Comparison of ENCODE assay signal across 29 cellular contexts in genomic region chr21:42811960-42812359, GRCh38.
DNase-seq lines count a peak whose midpoint lies in the region; ATAC-seq and TF ChIP-seq lines count a peak whose summit lies in the region.
"Had no signal": no experiment of that assay in that cellular context is flagged by ENCODE, and none has a peak within 500 bp of the region (broad histone marks: within the 10 kb centered on the region; RNA-seq: fewer than 3 reads in every experiment).

No MANE protein-coding gene starts in this region.

- CTCF ChIA-PET in Calu3 (lab: Charles Lee), result no interaction called here

- TF ChIP-seq POLR2A in spleen (IDR thresholded peaks at IDR 0.05) (no peak), Peyer's patch (IDR thresholded peaks at IDR 0.05) (no peak)

- WGBS in spleen, 5 donors, result 56 to 68% (median 65%) methylated on average over 6 of the region's 6 CpGs

- H3K4me1 ChIP-seq in colonic mucosa, result no peaks in the 10 kb centered on the region
- H3K4me1 ChIP-seq in spleen, result peaks cover 0 to 8% (median 0%) of the 10 kb centered on the region in 6 donors
- peaks cover 0 to 5% (median 0%) of the 10 kb centered on the region in 4 donors for H3K4me1 ChIP-seq in Peyer's patch
- H3K4me1 ChIP-seq: A549, gastrocnemius medialis, upper lobe of right lung had no signal

- intact Hi-C loops in Calu3 (cut with micrococcal nuclease; ENCODE audit: unreplicated experiment), result no loop called here
- intact Hi-C loops in colonic mucosa (cut with DNase I), result loop anchor here (10.0 kb wide), 2 partner anchors 77 to 157 kb away; partner anchors contain the start of gene PDE9A
- intact Hi-C loops in left colon (cut with DNase I, micrococcal nuclease), result no loop called here
- intact Hi-C loops in spleen (cut with DNase I; ENCODE audit: low total_unique reads), result no loop called here

- H3K36me3 ChIP-seq in colonic mucosa, result no peaks in the 10 kb centered on the region
- H3K36me3 ChIP-seq in spleen, result no peaks in the 10 kb centered on the region
- no peaks in the 10 kb centered on the region for H3K36me3 ChIP-seq in Peyer's patch
- H3K36me3 ChIP-seq: gastrocnemius medialis, upper lobe of right lung had no signal

- H3K36me3 Mint-ChIP-seq in Calu3 (ENCODE audit: insufficient read depth, unreplicated experiment) (no peaks in the 10 kb centered on the region), progenitor cell of endocrine pancreas (ENCODE audit: insufficient read depth) (peaks cover 7% of the 10 kb centered on the region)
- H3K36me3 Mint-ChIP-seq: stimulated activated memory B cell treated with anti-CD40 and anti-IgM and Interleukin-4, amounts not matched to agents 10 μg/mL and 1 μg/mL and 100 μg/mL, for 72 hours had no signal

- no peaks in the 10 kb centered on the region for H3K9me3 ChIP-seq in colonic mucosa
- peaks cover 0 to 20% (median 5%) of the 10 kb centered on the region in 8 donors for H3K9me3 ChIP-seq in spleen
- no peaks in the 10 kb centered on the region for H3K9me3 ChIP-seq in Peyer's patch
- H3K9me3 ChIP-seq: gastrocnemius medialis, upper lobe of right lung had no signal

- H3K9me3 Mint-ChIP-seq in Calu3 (ENCODE audit: low read depth, unreplicated experiment), result no peaks in the 10 kb centered on the region
- H3K9me3 Mint-ChIP-seq in progenitor cell of endocrine pancreas (ENCODE audit: low read depth), result peaks cover 15% of the 10 kb centered on the region
- H3K9me3 Mint-ChIP-seq: CD4-positive, alpha-beta T cell; effector memory CD8-positive, alpha-beta T cell; stimulated activated memory B cell treated with anti-CD40 and anti-IgM and Interleukin-4, amounts not matched to agents 10 μg/mL and 1 μg/mL and 100 μg/mL, for 72 hours had no signal

- TF ChIP-seq CTCF in Calu3 (IDR thresholded peaks at IDR 0.05; ENCODE audit: unreplicated experiment) (no peak), colonic mucosa (IDR thresholded peaks at IDR 0.05) (no peak), progenitor cell of endocrine pancreas (IDR thresholded peaks at IDR 0.05; ENCODE audit: unreplicated experiment) (no peak), spleen (IDR thresholded peaks at IDR 0.05 in 8 of 11, conservative IDR thresholded peaks at IDR 0.05 in 3 of 11) (no peak), Peyer's patch (IDR thresholded peaks at IDR 0.05) (no peak)

- H3K27me3 ChIP-seq in colonic mucosa (no peaks in the 10 kb centered on the region), spleen (replicated peaks in 1 of 7) (peaks cover 0 to 14% (median 0%) of the 10 kb centered on the region in 7 donors), Peyer's patch (no peaks in the 10 kb centered on the region)
- H3K27me3 ChIP-seq: neural progenitor cell, upper lobe of right lung had no signal

- ATAC-seq in left colon, result peak; percentile 22
- ATAC-seq: A549; activated naive CD4-positive, alpha-beta T cell treated with anti-CD3 and anti-CD28 coated beads, Interleukin-2, amount 50 U/mL, for 72 hours; effector memory CD8-positive, alpha-beta T cell; gastrocnemius medialis; Panc1; stimulated activated memory B cell treated with anti-CD40 and anti-IgM and Interleukin-4, amounts not matched to agents 10 μg/mL and 1 μg/mL and 100 μg/mL, for 72 hours; upper lobe of right lung had no signal

- no TSS peak for BruUV-seq in Calu3 (replicated peaks; lab: Mats Ljungman, UMichigan)

- no peaks in the 10 kb centered on the region for H3K27me3 Mint-ChIP-seq in Calu3 (ENCODE audit: unreplicated experiment)
- H3K27me3 Mint-ChIP-seq in progenitor cell of endocrine pancreas, result no peaks in the 10 kb centered on the region
- H3K27me3 Mint-ChIP-seq: CD4-positive, alpha-beta T cell had no signal

- peaks cover 17% of the 10 kb centered on the region for H3K4me1 Mint-ChIP-seq in Calu3 (ENCODE audit: low read depth, unreplicated experiment)
- H3K4me1 Mint-ChIP-seq in progenitor cell of endocrine pancreas (ENCODE audit: low read depth), result peaks cover 23% of the 10 kb centered on the region
- H3K4me1 Mint-ChIP-seq: activated CD4-positive, alpha-beta memory T cell treated with anti-CD3 and anti-CD28 coated beads, Interleukin-2, amount 10 ng/mL, durations not matched to agents 7 days and 5 days; stimulated activated memory B cell treated with anti-CD40 and anti-IgM and Interleukin-4, amounts not matched to agents 10 μg/mL and 1 μg/mL and 100 μg/mL, for 72 hours had no signal

- no peak overlapping the region for H3K4me3 ChIP-seq in colonic mucosa
- no peak overlapping the region for H3K4me3 ChIP-seq in spleen
- H3K4me3 ChIP-seq in Peyer's patch, result no peak overlapping the region
- H3K4me3 ChIP-seq: A549, gastrocnemius medialis, GM23248, neural progenitor cell, upper lobe of right lung had no signal

- DNase-seq in Calu3, result no peak
- no peak for DNase-seq in colonic mucosa
- no peak for DNase-seq in left colon
- no peak for DNase-seq in progenitor cell of endocrine pancreas (ENCODE audit: low spot score, unreplicated experiment)
- DNase-seq in spleen, result no peak
- DNase-seq in Peyer's patch, result no peak
- no peak for DNase-seq in NCI-H345 (lab: John Stamatoyannopoulos, UW)
- DNase-seq in pons (ENCODE audit: low spot score), result no peak
- DNase-seq: activated CD4-positive, alpha-beta memory T cell treated with anti-CD3 and anti-CD28 coated beads, Interleukin-2, amount 10 ng/mL, durations not matched to agents 7 days and 5 days; activated CD4-positive, alpha-beta T cell treated with anti-CD3 and anti-CD28 coated beads for 1 hour; amygdala; CD4-positive, alpha-beta T cell; effector memory CD8-positive, alpha-beta T cell; gastrocnemius medialis; GM23248; Kasumi-1; kidney glomerular epithelial cell; MV-4-11; NCI-H1436 treated with DMSO at 0.1 percent for 48 hours; NCI-H2081 treated with DMSO at 0.1 percent for 48 hours; NCI-H2227 treated with DMSO at 0.1 percent for 48 hours; substantia nigra; upper lobe of right lung had no signal

- H3K27ac Mint-ChIP-seq in Calu3 (ENCODE audit: unreplicated experiment) (peak overlapping the region; percentile 82), progenitor cell of endocrine pancreas (peak overlapping the region; percentile 88)
- H3K27ac Mint-ChIP-seq: activated CD4-positive, alpha-beta memory T cell treated with anti-CD3 and anti-CD28 coated beads, Interleukin-2, amount 10 ng/mL, durations not matched to agents 7 days and 5 days; activated naive CD4-positive, alpha-beta T cell treated with anti-CD3 and anti-CD28 coated beads, Interleukin-2, amount 50 U/mL, for 72 hours; CD4-positive, alpha-beta T cell; effector memory CD8-positive, alpha-beta T cell; neural progenitor cell; stimulated activated memory B cell treated with anti-CD40 and anti-IgM and Interleukin-4, amounts not matched to agents 10 μg/mL and 1 μg/mL and 100 μg/mL, for 72 hours; T-helper 2 cell treated with Interferon-gamma antibody and Interleukin-4, amounts not matched to agents 5 μg/mL and 100 μg/mL, for 36 hours had no signal

- no peak overlapping the region for H3K9ac ChIP-seq in colonic mucosa (ENCODE audit: low read depth in 2 of 2, low read length in 2 of 2)
- H3K9ac ChIP-seq: GM23248, neural progenitor cell had no signal

- H3K4me3 Mint-ChIP-seq in Calu3 (ENCODE audit: low read depth, unreplicated experiment) (no peak overlapping the region), progenitor cell of endocrine pancreas (ENCODE audit: low read depth) (no peak overlapping the region)
- H3K4me3 Mint-ChIP-seq: activated CD4-positive, alpha-beta memory T cell treated with anti-CD3 and anti-CD28 coated beads, Interleukin-2, amount 10 ng/mL, durations not matched to agents 7 days and 5 days; CD4-positive, alpha-beta T cell; effector memory CD8-positive, alpha-beta T cell; neural progenitor cell; stimulated activated memory B cell treated with anti-CD40 and anti-IgM and Interleukin-4, amounts not matched to agents 10 μg/mL and 1 μg/mL and 100 μg/mL, for 72 hours; T-helper 2 cell treated with Interferon-gamma antibody and Interleukin-4, amounts not matched to agents 5 μg/mL and 100 μg/mL, for 36 hours had no signal

- H3K27ac ChIP-seq in colonic mucosa (peak overlapping the region; percentile 62), spleen (no peak overlapping the region), Peyer's patch (no peak overlapping the region)
- H3K27ac ChIP-seq: A549, gastrocnemius medialis, GM23248, neural progenitor cell, upper lobe of right lung had no signal
